ENCODE assay signal across 14 cellular contexts in the genomic region with DNA sequence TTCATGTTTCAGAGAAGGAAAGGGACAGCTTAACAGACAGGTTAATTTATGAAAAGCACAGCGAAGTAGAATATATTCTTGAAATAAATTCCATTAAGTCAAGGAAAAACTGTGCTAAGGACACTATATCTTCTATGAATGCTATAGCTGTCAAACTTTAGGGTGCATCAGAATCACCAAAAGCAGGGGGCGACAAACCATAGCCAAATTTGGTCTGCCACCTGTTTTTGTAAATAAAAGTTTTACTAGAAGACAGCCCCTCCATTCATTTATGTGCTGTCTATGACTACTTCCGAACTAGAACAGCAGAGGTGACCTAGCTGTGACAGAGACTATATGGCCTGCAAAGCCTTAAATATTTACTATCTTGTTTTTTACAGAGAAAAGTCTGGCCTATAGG. TPM values are rescaled to one million over a fixed set of nuclear protein-coding genes. Genes with fewer than 3 reads are reported as not detected.
A peak's percentile ranks its signal among the peaks of the same experiment; 100 is the strongest.
DNase-seq lines count a peak whose midpoint lies in the region; ATAC-seq and TF ChIP-seq lines count a peak whose summit lies in the region.
"Had no signal": no experiment of that assay in that cellular context is flagged by ENCODE, and none has a peak within 500 bp of the region (broad histone marks: within the 10 kb centered on the region; RNA-seq: fewer than 3 reads in every experiment).

No MANE protein-coding gene starts in this region.

- BruUV-seq in A673 (replicated peaks; lab: Mats Ljungman, UMichigan) (no TSS peak), OCI-LY7 (replicated peaks; lab: Mats Ljungman, UMichigan) (no TSS peak)

- CTCF ChIA-PET in A673 (lab: Charles Lee): no interaction called here
- CTCF ChIA-PET in CD8-positive, alpha-beta memory T cell (lab: Charles Lee): interaction anchor here (0.9 kb wide), 1 partner anchor 18 kb away, joined by 4 read pairs; no protein-coding TSS in a partner anchor
- CTCF ChIA-PET in OCI-LY7 (lab: Charles Lee; ENCODE audit: unreplicated experiment): no interaction called here

- H3K9me3 ChIP-seq in A673 (ENCODE audit: low read depth, low read length, poor library complexity, severe bottlenecking) (no peaks in the 10 kb centered on the region), OCI-LY7 (ENCODE audit: low read length) (no peaks in the 10 kb centered on the region), sigmoid colon (no peaks in the 10 kb centered on the region), WERI-Rb-1 (ENCODE audit: severe bottlenecking) (no peaks in the 10 kb centered on the region), vagina (no peaks in the 10 kb centered on the region)
- H3K9me3 ChIP-seq in CD8-positive, alpha-beta memory T cell (ENCODE audit: low read length): no peaks in the 10 kb centered on the region
- H3K9me3 ChIP-seq: heart right ventricle, right atrium auricular region had no signal

- H3K4me1 ChIP-seq in A673 (ENCODE audit: insufficient read depth, low read length, poor library complexity, severe bottlenecking) (peaks cover 12% of the 10 kb centered on the region), OCI-LY7 (ENCODE audit: insufficient read depth, low read length, poor library complexity, severe bottlenecking) (peaks cover 7% of the 10 kb centered on the region), sigmoid colon (peaks cover 0 to 16% (median 11%) of the 10 kb centered on the region in 4 donors), vagina (peaks cover 34% of the 10 kb centered on the region)
- peaks cover 5% of the 10 kb centered on the region for H3K4me1 ChIP-seq in CD8-positive, alpha-beta memory T cell (ENCODE audit: insufficient read depth, low read length)

- H3K4me3 ChIP-seq in A673 (ENCODE audit: low read depth, low read length, poor library complexity, severe bottlenecking) (no peak overlapping the region), OCI-LY7 (ENCODE audit: low read depth, low read length, poor library complexity, severe bottlenecking) (no peak overlapping the region), epithelial cell of proximal tubule (ENCODE audit: low read depth, low read length) (no peak overlapping the region), sigmoid colon (no peak overlapping the region), WERI-Rb-1 (ENCODE audit: low read depth, low read length) (no peak overlapping the region), vagina (no peak overlapping the region)
- no peak overlapping the region for H3K4me3 ChIP-seq in CD8-positive, alpha-beta memory T cell (ENCODE audit: low read length)
- H3K4me3 ChIP-seq: heart right ventricle, right atrium auricular region had no signal

- H3K79me2 ChIP-seq in OCI-LY7 (ENCODE audit: insufficient read depth, low read depth, low read length): peaks cover 98% of the 10 kb centered on the region

- H3K4me1 Mint-ChIP-seq in CD8-positive, alpha-beta memory T cell: peaks cover 57 to 83% (median 78%) of the 10 kb centered on the region in 3 donors

- H3K27ac Mint-ChIP-seq in CD8-positive, alpha-beta memory T cell: peak overlapping the region in 7 of 8 donors; percentile 28 to 87 (median 49)

- ATAC-seq in HG03139 (IDR thresholded peaks at IDR 0.05; ENCODE audit: unreplicated experiment): no peak
- ATAC-seq: heart right ventricle had no signal

- no peak overlapping the region for H3K4me2 ChIP-seq in OCI-LY7 (ENCODE audit: low read length)

- H3K27me3 ChIP-seq in A673 (replicated peaks; ENCODE audit: insufficient read depth, low read depth, low read length, poor library complexity) (no peaks in the 10 kb centered on the region), sigmoid colon (no peaks in the 10 kb centered on the region), WERI-Rb-1 (ENCODE audit: insufficient read depth, low read depth, severe bottlenecking) (no peaks in the 10 kb centered on the region), vagina (no peaks in the 10 kb centered on the region)
- no peaks in the 10 kb centered on the region for H3K27me3 ChIP-seq in CD8-positive, alpha-beta memory T cell (ENCODE audit: insufficient read depth, low read length, poor library complexity, severe bottlenecking)
- H3K27me3 ChIP-seq: heart right ventricle, right atrium auricular region had no signal

- H2AFZ ChIP-seq in OCI-LY7 (ENCODE audit: low read length): no peak overlapping the region

- H3K9me3 Mint-ChIP-seq in CD8-positive, alpha-beta memory T cell: no peaks in the 10 kb centered on the region

- H3K27me3 Mint-ChIP-seq in CD8-positive, alpha-beta memory T cell: no peaks in the 10 kb centered on the region

- H4K20me1 ChIP-seq in OCI-LY7 (ENCODE audit: insufficient read depth, low read length): peaks cover 16% of the 10 kb centered on the region; the same call in 1 of the 2 replicates

- POLR2A ChIA-PET in A673 (lab: Charles Lee; ENCODE audit: low non-redundant PET): no interaction called here
- POLR2A ChIA-PET in CD8-positive, alpha-beta memory T cell (lab: Charles Lee): interaction anchor here (0.6 kb wide), 1 partner anchor 114 kb away, joined by 4 read pairs; no protein-coding TSS in a partner anchor
- POLR2A ChIA-PET in OCI-LY7 (lab: Charles Lee): no interaction called here

- no peaks in the 10 kb centered on the region for H3K9me2 ChIP-seq in OCI-LY7 (ENCODE audit: insufficient read depth, low read length)

- no peak overlapping the region for H3K27ac ChIP-seq in A673 (ENCODE audit: low read depth, low read length, poor library complexity, severe bottlenecking)
- no peak overlapping the region for H3K27ac ChIP-seq in CD8-positive, alpha-beta memory T cell (ENCODE audit: low read depth, low read length)
- H3K27ac ChIP-seq in OCI-LY7 (ENCODE audit: low read depth, low read length, poor library complexity, severe bottlenecking): no peak overlapping the region
- H3K27ac ChIP-seq in sigmoid colon: no peak overlapping the region
- no peak overlapping the region for H3K27ac ChIP-seq in WERI-Rb-1
- no peak overlapping the region for H3K27ac ChIP-seq in vagina
- H3K27ac ChIP-seq: heart right ventricle, right atrium auricular region had no signal

- H3K4me3 Mint-ChIP-seq in CD8-positive, alpha-beta memory T cell: no peak overlapping the region

- TF ChIP-seq EP300 in sigmoid colon (IDR thresholded peaks at IDR 0.05): no peak

- WGBS in sigmoid colon, 2 donors: 81 to 90% methylated on average over 3 of the region's 3 CpGs

- no peak for TF ChIP-seq POLR2A in sigmoid colon (IDR thresholded peaks at IDR 0.05)
- TF ChIP-seq POLR2A in vagina (IDR thresholded peaks at IDR 0.05): no peak

- peak; percentile 35; the same call in 1 of the 2 replicates for TF ChIP-seq CTCF in A673 (conservative IDR thresholded peaks at IDR 0.05; ENCODE audit: low read depth, low read length)
- peak; percentile 76 for TF ChIP-seq CTCF in OCI-LY7 (conservative IDR thresholded peaks at IDR 0.05; ENCODE audit: low read length)
- TF ChIP-seq CTCF in epithelial cell of proximal tubule (conservative IDR thresholded peaks at IDR 0.05; ENCODE audit: low read depth, low read length): peak; percentile 19
- no peak for TF ChIP-seq CTCF in sigmoid colon (IDR thresholded peaks at IDR 0.05)
- no peak for TF ChIP-seq CTCF in WERI-Rb-1 (IDR thresholded peaks at IDR 0.05; ENCODE audit: low read depth, low read length)
- TF ChIP-seq CTCF in vagina (IDR thresholded peaks at IDR 0.05): no peak

- DNase-seq in A673 (ENCODE audit: low spot score) (peak; percentile 11), OCI-LY7 (ENCODE audit: low spot score) (peak; percentile 32), epithelial cell of proximal tubule (ENCODE audit: low read depth) (no peak), sigmoid colon (no peak), WERI-Rb-1 (no peak), vagina (ENCODE audit: extremely low spot score in 2 of 2) (no peak)
- peak in 1 of 5 donors; percentile 12 for DNase-seq in CD8-positive, alpha-beta memory T cell
- DNase-seq: activated effector memory CD4-positive, alpha-beta T cell treated with Interleukin-2 at 50 U/mL for 16 hours; AML-193; heart right ventricle; NCI-H1092; stimulated activated CD4-positive, alpha-beta T cell treated with anti-CD3 and anti-CD28 coated beads, Interleukin-2, amount 100 ng/mL, for 48 hours had no signal

- peaks cover 9 to 90% (median 27%) of the 10 kb centered on the region in 3 donors for H3K36me3 Mint-ChIP-seq in CD8-positive, alpha-beta memory T cell

- intact Hi-C loops in A673 (cut with micrococcal nuclease; ENCODE audit: unreplicated experiment): no loop called here
- intact Hi-C loops in OCI-LY7 (cut with micrococcal nuclease; ENCODE audit: unreplicated experiment): no loop called here
- intact Hi-C loops in sigmoid colon (cut with DNase I): no loop called here
- intact Hi-C loops in vagina (cut with DNase I): no loop called here

- peaks cover 58% of the 10 kb centered on the region for H3K36me3 ChIP-seq in A673 (ENCODE audit: insufficient read depth, low read length, poor library complexity, severe bottlenecking)
- peaks cover 46% of the 10 kb centered on the region for H3K36me3 ChIP-seq in CD8-positive, alpha-beta memory T cell (ENCODE audit: insufficient read depth, low read length)
- peaks cover 97% of the 10 kb centered on the region for H3K36me3 ChIP-seq in OCI-LY7 (ENCODE audit: insufficient read depth, low read length)
- H3K36me3 ChIP-seq in sigmoid colon: peaks cover 9 to 74% (median 26%) of the 10 kb centered on the region in 4 donors
- H3K36me3 ChIP-seq in WERI-Rb-1: peaks cover 78% of the 10 kb centered on the region
- H3K36me3 ChIP-seq in vagina: peaks cover 0 to 51% of the 10 kb centered on the region in 2 donors

RNA-seq across cellular contexts. Expression of a gene that starts 25.9 kb away (rescaled TPM):
- total RNA-seq in A673 (2021) (95.0 and 101 TPM in 2 replicates), OCI-LY7 (2022) (119 and 120 TPM in 2 replicates), epithelial cell of proximal tubule (31.0 and 49.0 TPM in 2 replicates), sigmoid colon (10 to 100 TPM; 69.6 to 78.9 (median 75.1) TPM), vagina (61.6 TPM)
- total RNA-seq in CD8-positive, alpha-beta memory T cell: 100 to 1,000 TPM; 158 to 159 TPM
- polyA plus RNA-seq in CD8-positive, alpha-beta memory T cell: 139 TPM
- total RNA-seq in OCI-LY7 (2014; rRNA removed; shearing (Covaris generic)): 80.7 and 84.7 TPM in 2 replicates
- 10 to 100 TPM; 46.2 to 92.2 (median 68.7) TPM for polyA plus RNA-seq in sigmoid colon

Comparison
In these comparisons a context has a peak if more than half of its experiments do, and no peak if none do; other contexts are left out.
1. DNase-seq: peak in A673 (single experiment) and OCI-LY7 (single experiment); none in epithelial cell of proximal tubule (single experiment), sigmoid colon (single experiment), WERI-Rb-1 (single experiment) and vagina (0 of 2).
2. CTCF ChIP-seq: peak in A673 (single experiment), OCI-LY7 (single experiment) and epithelial cell of proximal tubule (single experiment); none in sigmoid colon (0 of 4), WERI-Rb-1 (single experiment) and vagina (0 of 3).